In genomic region chr14:45096218-45096617, GRCh38 we compare ENCODE assay signal across 1 cellular context.
TF ChIP-seq lines count a peak whose summit lies in the region.

No MANE protein-coding gene starts in this region.

TF ChIP-seq in HepG2, 621 proteins besides CTCF, POLR2A, EP300 and RAD21:
- no peak for TF ChIP-seq ISL2 (CRISPR knock-in tag; IDR thresholded peaks at IDR 0.05)
- TF ChIP-seq ZNF639 (CRISPR knock-in tag; conservative IDR thresholded peaks at IDR 0.05): no peak
- no peak for TF ChIP-seq CHD2 (IDR thresholded peaks at IDR 0.05; ENCODE audit: low read depth, low read length)
- no peak for TF ChIP-seq RNF2 (conservative IDR thresholded peaks at IDR 0.05; ENCODE audit: low read depth)
- TF ChIP-seq ZFP41 (CRISPR knock-in tag; IDR thresholded peaks at IDR 0.05; ENCODE audit: borderline replicate concordance): no peak
- TF ChIP-seq ZSCAN25 (CRISPR knock-in tag; IDR thresholded peaks at IDR 0.05): no peak
- no peak for TF ChIP-seq MAZ (IDR thresholded peaks at IDR 0.05; ENCODE audit: borderline replicate concordance, low read depth, low read length)
- TF ChIP-seq MAZ (CRISPR knock-in tag; IDR thresholded peaks at IDR 0.05; ENCODE audit: low read depth): no peak
- no peak for TF ChIP-seq NFIC (IDR thresholded peaks at IDR 0.05; ENCODE audit: low read length)
- TF ChIP-seq ZNF407 (CRISPR knock-in tag; IDR thresholded peaks at IDR 0.05; ENCODE audit: not compliant biosample characterization): no peak
- TF ChIP-seq IRF9 (CRISPR knock-in tag; IDR thresholded peaks at IDR 0.05; ENCODE audit: borderline replicate concordance): no peak
- TF ChIP-seq ZNF205 (CRISPR knock-in tag; IDR thresholded peaks at IDR 0.05): no peak
- TF ChIP-seq XBP1 (CRISPR knock-in tag; IDR thresholded peaks at IDR 0.05): no peak
- TF ChIP-seq ZNF777 (CRISPR knock-in tag; IDR thresholded peaks at IDR 0.05): no peak
- TF ChIP-seq HNF4A (CRISPR knock-in tag; IDR thresholded peaks at IDR 0.05): no peak
- TF ChIP-seq PITX1 (CRISPR knock-in tag; IDR thresholded peaks at IDR 0.05): no peak
- TF ChIP-seq ZNF839 (CRISPR knock-in tag; IDR thresholded peaks at IDR 0.05; ENCODE audit: borderline replicate concordance): no peak
TF ChIP-seq in HepG2: peak in this region for 0.
